ENCODE assay signal across 8 cellular contexts in genomic region chr6:32128751-32129296, GRCh38. TPM values are rescaled to one million over a fixed set of nuclear protein-coding genes. Genes with fewer than 3 reads are reported as not detected.
DNase-seq lines count a peak whose midpoint lies in the region; ATAC-seq and TF ChIP-seq lines count a peak whose summit lies in the region.

No MANE protein-coding gene starts in this region.

- TF ChIP-seq CTCF in brain (conservative IDR thresholded peaks at IDR 0.05) (no peak), transverse colon (IDR thresholded peaks at IDR 0.05) (no peak)

- no peak overlapping the region for H3K14ac ChIP-seq in mesenchymal stem cell (ENCODE audit: low read length in 2 of 2)

- peaks cover 12% of the 10 kb centered on the region for H3K27me3 Mint-ChIP-seq in activated naive CD4-positive, alpha-beta T cell treated with anti-CD3 and anti-CD28 coated beads, Interleukin-2, amount 10 ng/mL, durations not matched to agents 7 days and 5 days
- H3K27me3 Mint-ChIP-seq in brain: peaks cover 18% of the 10 kb centered on the region

- H3K9me3 Mint-ChIP-seq in activated naive CD4-positive, alpha-beta T cell treated with anti-CD3 and anti-CD28 coated beads, Interleukin-2, amount 10 ng/mL, durations not matched to agents 7 days and 5 days: no peaks in the 10 kb centered on the region
- H3K9me3 Mint-ChIP-seq in brain: peaks cover 0 to 3% (median 0%) of the 10 kb centered on the region in 5 experiments

- no peak overlapping the region for H3K4me2 ChIP-seq in mesenchymal stem cell (ENCODE audit: low read length, poor library complexity, severe bottlenecking)

- H3K4me1 ChIP-seq in mesenchymal stem cell (ENCODE audit: control insufficient read depth, insufficient read depth, low read depth, low read length) (peaks cover 22% of the 10 kb centered on the region), transverse colon (peaks cover 24 to 31% (median 26%) of the 10 kb centered on the region in 4 donors)

- no peak overlapping the region for H2AFZ ChIP-seq in mesenchymal stem cell (ENCODE audit: low read depth, low read length)

- H3K23ac ChIP-seq in mesenchymal stem cell (ENCODE audit: low read length in 2 of 2): no peak overlapping the region

- peak overlapping the region; percentile 99 for H3K9ac ChIP-seq in mesenchymal stem cell (ENCODE audit: low read length)

- TF ChIP-seq EP300 in transverse colon (IDR thresholded peaks at IDR 0.05; ENCODE audit: low read depth): no peak

- peaks cover 41% of the 10 kb centered on the region for H3K79me1 ChIP-seq in mesenchymal stem cell (replicated peaks; ENCODE audit: low read length, poor library complexity, severe bottlenecking)

- peak overlapping the region; percentile 99 for H3K4me3 Mint-ChIP-seq in activated naive CD4-positive, alpha-beta T cell treated with anti-CD3 and anti-CD28 coated beads, Interleukin-2, amount 10 ng/mL, durations not matched to agents 7 days and 5 days
- peak overlapping the region; percentile 99 to 100 (median 99) for H3K4me3 Mint-ChIP-seq in brain

- ATAC-seq in GM21825 (IDR thresholded peaks at IDR 0.05; ENCODE audit: unreplicated experiment): no peak

- H3K36me3 ChIP-seq in mesenchymal stem cell (ENCODE audit: control insufficient read depth in 1 of 2, insufficient read depth in 2 of 2, low read depth in 1 of 2, low read length in 2 of 2) (peaks cover 13 to 32% of the 10 kb centered on the region in 2 experiments), transverse colon (peaks cover 0 to 12% (median 3%) of the 10 kb centered on the region in 4 donors)

- peak overlapping the region; percentile 9 for H2BK120ac ChIP-seq in mesenchymal stem cell (ENCODE audit: low read depth, low read length)

- peaks cover 50% of the 10 kb centered on the region for H3K4me1 Mint-ChIP-seq in activated naive CD4-positive, alpha-beta T cell treated with anti-CD3 and anti-CD28 coated beads, Interleukin-2, amount 10 ng/mL, durations not matched to agents 7 days and 5 days
- peaks cover 53% of the 10 kb centered on the region for H3K4me1 Mint-ChIP-seq in brain

- H3K27ac ChIP-seq in mesenchymal stem cell (ENCODE audit: low read length, poor library complexity, severe bottlenecking) (no peak overlapping the region), transverse colon (peak overlapping the region; percentile 91 to 92 (median 91))

- peaks cover 0 to under 1% of the 10 kb centered on the region in 2 experiments for H3K27me3 ChIP-seq in mesenchymal stem cell (ENCODE audit: control insufficient read depth in 1 of 2, insufficient read depth in 1 of 2, low read length in 2 of 2)
- no peaks in the 10 kb centered on the region for H3K27me3 ChIP-seq in transverse colon

- CTCF ChIA-PET in activated naive CD4-positive, alpha-beta T cell treated with anti-CD3 and anti-CD28 coated beads, Interleukin-2, amount 10 ng/mL, durations not matched to agents 7 days and 5 days (lab: Charles Lee): interaction anchor here (0.7 to 3.7 kb wide), 4 partner anchors 11 to 67 kb away, joined by 3 to 25 read pairs (median 4); partner anchors contain the start of gene GPSM3

- peak overlapping the region; percentile 94 for H4K8ac ChIP-seq in mesenchymal stem cell (ENCODE audit: low read length)

- peak overlapping the region; percentile 15 for H2BK15ac ChIP-seq in mesenchymal stem cell (ENCODE audit: low read depth, poor library complexity, severe bottlenecking)

- H2BK5ac ChIP-seq in mesenchymal stem cell (ENCODE audit: low read depth, low read length, poor library complexity, severe bottlenecking): no peak overlapping the region

- H3K4ac ChIP-seq in mesenchymal stem cell (ENCODE audit: low read depth in 1 of 2, low read length in 2 of 2): peak overlapping the region in 1 of 2 experiments; percentile 2

- H2BK12ac ChIP-seq in mesenchymal stem cell (ENCODE audit: low read length in 2 of 2): peak overlapping the region; percentile 47 to 51

- H3K18ac ChIP-seq in mesenchymal stem cell (ENCODE audit: low read depth in 1 of 2, low read length in 2 of 2): no peak overlapping the region

- in situ Hi-C loops in transverse colon (cut with MboI; ENCODE audit: low pct_ligation_motif_present in 1 of 4, low pct_unique_long_range_greater_than_20kb in 1 of 4, low sequenced_read_pairs in 3 of 4): no loop called here

- H3K9me3 ChIP-seq in mesenchymal stem cell (ENCODE audit: control insufficient read depth, low read length) (no peaks in the 10 kb centered on the region), transverse colon (no peaks in the 10 kb centered on the region)

- DNase-seq in activated naive CD4-positive, alpha-beta T cell treated with anti-CD3 and anti-CD28 coated beads, Interleukin-2, amount 10 ng/mL, durations not matched to agents 7 days and 5 days: no peak
- DNase-seq in activated naive CD4-positive, alpha-beta T cell treated with anti-CD3 and anti-CD28 coated beads, Interleukin-2, amount 50 U/mL, for 16 hours: no peak
- no peak for DNase-seq in mesenchymal stem cell
- DNase-seq in transverse colon: no peak
- DNase-seq in posterior vena cava (ENCODE audit: low spot score): no peak
- no peak for DNase-seq in KG1 (lab: John Stamatoyannopoulos, UW)

- peak overlapping the region; percentile 95 for H3K27ac Mint-ChIP-seq in activated naive CD4-positive, alpha-beta T cell treated with anti-CD3 and anti-CD28 coated beads, Interleukin-2, amount 10 ng/mL, durations not matched to agents 7 days and 5 days
- H3K27ac Mint-ChIP-seq in brain: peak overlapping the region; percentile 98 to 100 (median 99)

- no peak for TF ChIP-seq POLR2A in transverse colon (IDR thresholded peaks at IDR 0.05)

- intact Hi-C loops in transverse colon (cut with DNase I; ENCODE audit: low total_unique reads): no loop called here
- intact Hi-C loops in posterior vena cava (cut with DNase I): loop anchor here in 1 of 2 donors (5.0 kb wide), 1 partner anchor 48 kb away; the partner anchor contains the start of genes AGPAT1 and RNF5

- WGBS in mesenchymal stem cell: 96% methylated on average over 13 of the region's 13 CpGs
- WGBS in transverse colon (ENCODE audit: low coverage in 1 of 2), 2 donors: 89% methylated on average over 13 of the region's 13 CpGs; no CpG with 5 or more reads in 1 of the 2 donors

- H2AK5ac ChIP-seq in mesenchymal stem cell (ENCODE audit: low read length, severe bottlenecking): peak overlapping the region; percentile 4

- peaks cover 33% of the 10 kb centered on the region for H3K36me3 Mint-ChIP-seq in activated naive CD4-positive, alpha-beta T cell treated with anti-CD3 and anti-CD28 coated beads, Interleukin-2, amount 10 ng/mL, durations not matched to agents 7 days and 5 days
- H3K36me3 Mint-ChIP-seq in brain: peaks cover 22% of the 10 kb centered on the region

- peak overlapping the region in 1 of 2 experiments; percentile 91 for H3K4me3 ChIP-seq in mesenchymal stem cell (ENCODE audit: insufficient read depth in 1 of 2, low read depth in 1 of 2, low read length in 2 of 2)
- H3K4me3 ChIP-seq in transverse colon: peak overlapping the region in 1 of 4 donors; percentile 83

- peak overlapping the region; percentile 6 for H4K91ac ChIP-seq in mesenchymal stem cell (ENCODE audit: low read length)

RNA-seq across cellular contexts. Expression of gene ATF6B, which starts 0.8 kb away (rescaled TPM):
- polyA plus RNA-seq in brain (ENCODE audit: insufficient read depth, low read depth, low replicate concordance): 89.2 TPM
- 68.3 TPM for polyA plus RNA-seq in mesenchymal stem cell (2013, experiment 1 of 2)
- polyA plus RNA-seq in mesenchymal stem cell (2013, experiment 2 of 2): 66.3 TPM
- total RNA-seq in transverse colon (100 to 1,000 TPM in 2 of 4 donors, 10 to 100 TPM in 2; 59.0 to 139 (median 98.5) TPM), posterior vena cava (10 to 100 TPM; 39.0 to 63.1 TPM)

RNA-seq across cellular contexts. Expression of gene FKBPL, which starts 1.3 kb away (rescaled TPM):
- 17.5 TPM for polyA plus RNA-seq in brain (ENCODE audit: insufficient read depth, low read depth, low replicate concordance)
- 4.3 TPM for polyA plus RNA-seq in mesenchymal stem cell (2013, experiment 1 of 2)
- polyA plus RNA-seq in mesenchymal stem cell (2013, experiment 2 of 2): 4.3 TPM
- total RNA-seq in transverse colon (1 to 10 TPM in 2 of 4 donors, not detected in 2; 3.0 to 3.3 TPM), posterior vena cava (1 to 10 TPM; 2.0 to 2.8 TPM)

RNA-seq across cellular contexts. Expression of gene TNXB, which starts 19.7 kb away (rescaled TPM):
- polyA plus RNA-seq in brain (ENCODE audit: insufficient read depth, low read depth, low replicate concordance): 6.8 TPM
- 3.9 TPM for polyA plus RNA-seq in mesenchymal stem cell (2013, experiment 1 of 2)
- 3.2 TPM for polyA plus RNA-seq in mesenchymal stem cell (2013, experiment 2 of 2)
- total RNA-seq in transverse colon: 100 to 1,000 TPM in 1 of 4 donors, 10 to 100 TPM in 3; 47.7 to 205 (median 66.2) TPM
- total RNA-seq in posterior vena cava: 100 to 1,000 TPM; 189 to 407 TPM

RNA-seq across cellular contexts. Expression of gene PRRT1, which starts 22.9 kb away (rescaled TPM):
- polyA plus RNA-seq in brain (ENCODE audit: insufficient read depth, low read depth, low replicate concordance): 48.8 TPM
- polyA plus RNA-seq in mesenchymal stem cell (2013, experiment 1 of 2): 8.0 TPM
- 7.9 TPM for polyA plus RNA-seq in mesenchymal stem cell (2013, experiment 2 of 2)
- total RNA-seq in transverse colon: 1 to 10 TPM in 2 of 4 donors, not detected in 2; 2.4 to 2.7 TPM
- total RNA-seq in posterior vena cava: 1 to 10 TPM; 2.6 to 3.6 TPM

RNA-seq across cellular contexts. Expression of gene PPT2, which starts 25.1 kb away (rescaled TPM):
- 19.1 TPM for polyA plus RNA-seq in brain (ENCODE audit: insufficient read depth, low read depth, low replicate concordance)
- 31.6 TPM for polyA plus RNA-seq in mesenchymal stem cell (2013, experiment 1 of 2)
- polyA plus RNA-seq in mesenchymal stem cell (2013, experiment 2 of 2): 31.6 TPM
- 10 to 100 TPM; 13.1 to 80.0 (median 28.1) TPM for total RNA-seq in transverse colon
- total RNA-seq in posterior vena cava: 10 to 100 TPM; 14.2 to 18.4 TPM
